8 cellular contexts compared by ENCODE assay signal in genomic region chr1:26471498-26472329, GRCh38. TPM values are rescaled to one million over a fixed set of nuclear protein-coding genes. Genes with fewer than 3 reads are reported as not detected.
DNase-seq lines count a peak whose midpoint lies in the region; ATAC-seq and TF ChIP-seq lines count a peak whose summit lies in the region.

No MANE protein-coding gene starts in this region.

- H3K4me1 ChIP-seq in mesodermal cell (ENCODE audit: control insufficient read depth, insufficient read depth, low read length, poor library complexity, severe bottlenecking): peaks cover 22% of the 10 kb centered on the region

- peak; percentile 6 for ATAC-seq in HG02981 (IDR thresholded peaks at IDR 0.05; ENCODE audit: unreplicated experiment)
- ATAC-seq in stimulated activated memory B cell treated with anti-CD40 and anti-IgM and Interleukin-4, amounts not matched to agents 10 μg/mL and 1 μg/mL and 100 μg/mL, for 72 hours: peak; percentile 56

- peak overlapping the region; percentile 92 for H3K4me3 Mint-ChIP-seq in endothelial cell (ENCODE audit: unreplicated experiment)
- H3K4me3 Mint-ChIP-seq in stimulated activated memory B cell treated with anti-CD40 and anti-IgM and Interleukin-4, amounts not matched to agents 10 μg/mL and 1 μg/mL and 100 μg/mL, for 72 hours: peak overlapping the region; percentile 88

- peaks cover 24% of the 10 kb centered on the region for H3K4me1 Mint-ChIP-seq in endothelial cell (ENCODE audit: unreplicated experiment)
- peaks cover 36% of the 10 kb centered on the region for H3K4me1 Mint-ChIP-seq in stimulated activated memory B cell treated with anti-CD40 and anti-IgM and Interleukin-4, amounts not matched to agents 10 μg/mL and 1 μg/mL and 100 μg/mL, for 72 hours

- TF ChIP-seq CTCF in endothelial cell (IDR thresholded peaks at IDR 0.05; ENCODE audit: unreplicated experiment): no peak

- no peaks in the 10 kb centered on the region for H3K9me3 ChIP-seq in mesodermal cell (ENCODE audit: control insufficient read depth, low read length)

- H3K36me3 ChIP-seq in mesodermal cell (ENCODE audit: control insufficient read depth, insufficient read depth, low read length): peaks cover 62% of the 10 kb centered on the region

- peak overlapping the region; percentile 100 for H3K27ac ChIP-seq in mesodermal cell (ENCODE audit: low read depth, low read length, severe bottlenecking)

- H3K27me3 Mint-ChIP-seq in endothelial cell (ENCODE audit: unreplicated experiment): peaks cover 16% of the 10 kb centered on the region
- H3K27me3 Mint-ChIP-seq in stimulated activated memory B cell treated with anti-CD40 and anti-IgM and Interleukin-4, amounts not matched to agents 10 μg/mL and 1 μg/mL and 100 μg/mL, for 72 hours: no peaks in the 10 kb centered on the region

- DNase-seq in activated T-cell treated with anti-CD3 and anti-CD28 coated beads, Interleukin-2, amount 50 U/mL, for 1 hour: peak; percentile 24
- DNase-seq in activated T-cell treated with anti-CD3 and anti-CD28 coated beads for 4 hours (no peak), NCI-H2196 treated with DMSO at 0.1 percent for 48 hours (lab: John Stamatoyannopoulos, UW; ENCODE audit: unreplicated experiment) (peak; percentile 91), endothelial cell (ENCODE audit: low spot score) (peak; percentile 67)
- DNase-seq in activated CD4-positive, alpha-beta T cell treated with anti-CD3 and anti-CD28 coated beads for 24 hours (ENCODE audit: low read depth in 2 of 2): peak; percentile 11 to 22

- H3K4me3 ChIP-seq in mesodermal cell (ENCODE audit: extremely low read depth, insufficient read depth, low read length, poor library complexity, severe bottlenecking): peak overlapping the region; percentile 85

- no peaks in the 10 kb centered on the region for H3K9me3 Mint-ChIP-seq in endothelial cell (ENCODE audit: unreplicated experiment)
- H3K9me3 Mint-ChIP-seq in stimulated activated memory B cell treated with anti-CD40 and anti-IgM and Interleukin-4, amounts not matched to agents 10 μg/mL and 1 μg/mL and 100 μg/mL, for 72 hours: no peaks in the 10 kb centered on the region

- H3K27ac Mint-ChIP-seq in endothelial cell (ENCODE audit: unreplicated experiment): peak overlapping the region; percentile 93
- H3K27ac Mint-ChIP-seq in stimulated activated memory B cell treated with anti-CD40 and anti-IgM and Interleukin-4, amounts not matched to agents 10 μg/mL and 1 μg/mL and 100 μg/mL, for 72 hours: peak overlapping the region; percentile 96

- 1% methylated on average over 22 to 30 of the region's 56 CpGs for WGBS in mesodermal cell (ENCODE audit: insufficient coverage in 2 of 2), 2 experiments

- H3K36me3 Mint-ChIP-seq in endothelial cell (ENCODE audit: low read depth, unreplicated experiment): peaks cover 28% of the 10 kb centered on the region
- peaks cover 54% of the 10 kb centered on the region for H3K36me3 Mint-ChIP-seq in stimulated activated memory B cell treated with anti-CD40 and anti-IgM and Interleukin-4, amounts not matched to agents 10 μg/mL and 1 μg/mL and 100 μg/mL, for 72 hours

RNA-seq across cellular contexts. Expression of gene HMGN2, which starts 0.5 kb away (rescaled TPM):
- total RNA-seq in endothelial cell (ENCODE audit: unreplicated experiment): 171 TPM
- polyA plus RNA-seq in mesodermal cell (2013, experiment 1 of 2): 520 TPM
- 529 TPM for polyA plus RNA-seq in mesodermal cell (2013, experiment 2 of 2)

RNA-seq across cellular contexts. Expression of gene DHDDS, which starts 39.6 kb away (rescaled TPM):
- total RNA-seq in endothelial cell (ENCODE audit: unreplicated experiment): 63.5 TPM
- polyA plus RNA-seq in mesodermal cell (2013, experiment 1 of 2): 30.4 TPM
- 30.0 TPM for polyA plus RNA-seq in mesodermal cell (2013, experiment 2 of 2)

RNA-seq across cellular contexts. Expression of gene RPS6KA1, which starts 57.8 kb away (rescaled TPM):
- total RNA-seq in endothelial cell (ENCODE audit: unreplicated experiment): 25.3 TPM
- 31.4 TPM for polyA plus RNA-seq in mesodermal cell (2013, experiment 1 of 2)
- 26.2 TPM for polyA plus RNA-seq in mesodermal cell (2013, experiment 2 of 2)
